In genomic region chr7:27204851-27205322, GRCh38 we compare ENCODE assay signal across 13 cellular contexts. TPM values are rescaled to one million over a fixed set of nuclear protein-coding genes. Genes with fewer than 3 reads are reported as not detected.
DNase-seq lines count a peak whose midpoint lies in the region; ATAC-seq and TF ChIP-seq lines count a peak whose summit lies in the region.
"Had no signal": no experiment of that assay in that cellular context is flagged by ENCODE, and none has a peak within 500 bp of the region (broad histone marks: within the 10 kb centered on the region; RNA-seq: fewer than 3 reads in every experiment).

No MANE protein-coding gene starts in this region.

- no peak for TF ChIP-seq CTCF in Caco-2 (IDR thresholded peaks at IDR 0.05; ENCODE audit: insufficient read depth in 1 of 2, low read depth in 1 of 2, low read length in 1 of 2, severe bottlenecking in 1 of 2, unreplicated experiment in 1 of 2)
- no peak for TF ChIP-seq CTCF in fibroblast of villous mesenchyme (IDR thresholded peaks at IDR 0.05; ENCODE audit: insufficient read depth, low read depth, low read length)
- TF ChIP-seq CTCF in prostate gland (IDR thresholded peaks at IDR 0.05): no peak
- TF ChIP-seq CTCF in body of pancreas (IDR thresholded peaks at IDR 0.05): no peak

- ATAC-seq in HG03457 (IDR thresholded peaks at IDR 0.05; ENCODE audit: unreplicated experiment) (no peak), body of pancreas (no peak)
- ATAC-seq: activated CD8-positive, alpha-beta T cell treated with anti-CD3 and anti-CD28 coated beads, Interleukin-2, amount 10 ng/mL, durations not matched to agents 7 days and 5 days had no signal

- peaks cover 6% of the 10 kb centered on the region for H3K4me1 Mint-ChIP-seq in Caco-2 (ENCODE audit: low read depth, unreplicated experiment)

- H3K27ac ChIP-seq in prostate gland (peak overlapping the region; percentile 96 to 97), body of pancreas (no peak overlapping the region)

- CTCF ChIA-PET in Caco-2 (lab: Charles Lee): no interaction called here

- TF ChIP-seq POLR2A in prostate gland (IDR thresholded peaks at IDR 0.05): no peak
- no peak for TF ChIP-seq POLR2A in body of pancreas (IDR thresholded peaks at IDR 0.05)

- H3K4me3 ChIP-seq in Caco-2 (ENCODE audit: low read depth, low read length) (peak overlapping the region; percentile 17), fibroblast of villous mesenchyme (ENCODE audit: low read depth, low read length) (peak overlapping the region; percentile 86), prostate gland (peak overlapping the region; percentile 76 to 81), body of pancreas (no peak overlapping the region)

- no peak for DNase-seq in Caco-2
- DNase-seq in KBM-7: peak; percentile 53
- DNase-seq in fibroblast of villous mesenchyme (ENCODE audit: low read depth): peak; percentile 60
- no peak for DNase-seq in prostate gland (ENCODE audit: low spot score)
- no peak for DNase-seq in activated CD4-positive, alpha-beta T cell treated with anti-CD3 and anti-CD28 coated beads, Interleukin-2, amount 50 U/mL, for 1 hour
- DNase-seq in NCI-H1417 treated with DMSO at 0.1 percent for 48 hours (lab: John Stamatoyannopoulos, UW): no peak
- DNase-seq in body of pancreas: no peak
- DNase-seq: activated CD8-positive, alpha-beta T cell treated with anti-CD3 and anti-CD28 coated beads, Interleukin-2, amount 10 ng/mL, durations not matched to agents 7 days and 5 days; GF-D8; MV-4-11; stimulated activated naive CD4-positive, alpha-beta T cell treated with Interleukin-2 at 50 U/mL for 16 hours had no signal

- no peaks in the 10 kb centered on the region for H3K36me3 Mint-ChIP-seq in Caco-2 (ENCODE audit: insufficient read depth, unreplicated experiment)

- in situ Hi-C loops in KBM-7 (cut with MboI; ENCODE audit: low pct_unique_long_range_greater_than_20kb, low sequenced_read_pairs): no loop called here

- H3K4me1 ChIP-seq in Caco-2 (peaks cover 4% of the 10 kb centered on the region), prostate gland (replicated peaks) (peaks cover 4% of the 10 kb centered on the region), body of pancreas (peaks cover 36% of the 10 kb centered on the region)

- no TSS peak for BruUV-seq in Caco-2 (replicated peaks; lab: Mats Ljungman, UMichigan)

- H3K36me3 ChIP-seq in Caco-2 (ENCODE audit: control insufficient read depth, insufficient read depth, low read length) (no peaks in the 10 kb centered on the region), prostate gland (no peaks in the 10 kb centered on the region), body of pancreas (replicated peaks in 1 of 2; ENCODE audit: insufficient read depth in 1 of 2, low read depth in 2 of 2) (no peaks in the 10 kb centered on the region)

- WGBS in prostate gland: 2% methylated on average over 41 of the region's 41 CpGs
- 5% methylated on average over 38 to 41 of the region's 41 CpGs for WGBS in body of pancreas, 2 donors

- POLR2A ChIA-PET in Caco-2 (lab: Charles Lee): interaction anchor here (0.6 kb wide), 1 partner anchor 76 kb away, joined by 3 read pairs; no protein-coding TSS in a partner anchor

- H3K9me3 ChIP-seq in Caco-2: no peaks in the 10 kb centered on the region
- no peaks in the 10 kb centered on the region for H3K9me3 ChIP-seq in prostate gland
- H3K9me3 ChIP-seq in body of pancreas: no peaks in the 10 kb centered on the region

- no peaks in the 10 kb centered on the region for H3K9me3 Mint-ChIP-seq in Caco-2 (ENCODE audit: unreplicated experiment)
- H3K9me3 Mint-ChIP-seq: central memory CD8-positive, alpha-beta T cell had no signal

- no peak overlapping the region for H3K27ac Mint-ChIP-seq in Caco-2 (ENCODE audit: unreplicated experiment)
- H3K27ac Mint-ChIP-seq: activated CD8-positive, alpha-beta T cell treated with anti-CD3 and anti-CD28 coated beads, Interleukin-2, amount 10 ng/mL, durations not matched to agents 7 days and 5 days had no signal

- H3K4me3 Mint-ChIP-seq in Caco-2 (ENCODE audit: unreplicated experiment): peak overlapping the region; percentile 48
- H3K4me3 Mint-ChIP-seq: activated CD8-positive, alpha-beta T cell treated with anti-CD3 and anti-CD28 coated beads, Interleukin-2, amount 10 ng/mL, durations not matched to agents 7 days and 5 days had no signal

- intact Hi-C loops in Caco-2 (cut with micrococcal nuclease; ENCODE audit: unreplicated experiment): no loop called here
- intact Hi-C loops in prostate gland (cut with DNase I): loop anchor here (5.0 to 10.0 kb wide), 2 partner anchors 397 to 720 kb away; no protein-coding TSS in a partner anchor
- intact Hi-C loops in body of pancreas (cut with DNase I): loop anchor here (10.0 kb wide), 1 partner anchor 870 kb away; no protein-coding TSS in a partner anchor

- no peaks in the 10 kb centered on the region; the same call in 1 of the 2 replicates for H3K27me3 ChIP-seq in Caco-2 (replicated peaks; ENCODE audit: control insufficient read depth, insufficient read depth, low read length)
- no peaks in the 10 kb centered on the region for H3K27me3 ChIP-seq in prostate gland (replicated peaks; ENCODE audit: insufficient read depth)
- H3K27me3 ChIP-seq in body of pancreas: peaks cover 0 to 79% of the 10 kb centered on the region in 2 donors

- H3K27me3 Mint-ChIP-seq in Caco-2 (ENCODE audit: insufficient read depth, unreplicated experiment): peaks cover 5% of the 10 kb centered on the region

RNA-seq across cellular contexts. Expression of gene HOXA13, which starts 5.0 kb away (rescaled TPM):
- total RNA-seq in Caco-2 (2022) (0.68 and 1.3 TPM in 2 replicates), fibroblast of villous mesenchyme (1.3 and 2.6 TPM in 2 replicates), prostate gland (10 to 100 TPM; 19.1 to 50.4 TPM), body of pancreas (not detected)
- total RNA-seq: activated CD8-positive, alpha-beta T cell treated with anti-CD3 and anti-CD28 coated beads, Interleukin-2, amount 10 ng/mL, durations not matched to agents 7 days and 5 days had no signal

RNA-seq across cellular contexts. Expression of gene HOXA11, which starts 19.9 kb away (rescaled TPM):
- total RNA-seq in Caco-2 (2022) (0.53 and 0.73 TPM in 2 replicates), fibroblast of villous mesenchyme (41.9 and 47.1 TPM in 2 replicates), prostate gland (1 to 10 TPM; 8.5 to 9.8 TPM), body of pancreas (not detected)
- total RNA-seq: activated CD8-positive, alpha-beta T cell treated with anti-CD3 and anti-CD28 coated beads, Interleukin-2, amount 10 ng/mL, durations not matched to agents 7 days and 5 days had no signal

RNA-seq across cellular contexts. Expression of gene HOXA10, which starts 30.8 kb away (rescaled TPM):
- total RNA-seq in Caco-2 (2022) (7.8 and 9.5 TPM in 2 replicates), fibroblast of villous mesenchyme (39.0 and 47.1 TPM in 2 replicates), prostate gland (10 to 100 TPM; 25.8 to 65.6 TPM), body of pancreas (under 1 TPM in 1 of 2 donors, not detected in 1; 0.52 TPM)
- total RNA-seq: activated CD8-positive, alpha-beta T cell treated with anti-CD3 and anti-CD28 coated beads, Interleukin-2, amount 10 ng/mL, durations not matched to agents 7 days and 5 days had no signal

RNA-seq across cellular contexts. Expression of gene EVX1, which starts 37.7 kb away (rescaled TPM):
- total RNA-seq in Caco-2 (2022) (not detected in 2 replicates), fibroblast of villous mesenchyme (not detected in 2 replicates), prostate gland (1 to 10 TPM; 5.1 to 5.9 TPM), body of pancreas (not detected)
- total RNA-seq: activated CD8-positive, alpha-beta T cell treated with anti-CD3 and anti-CD28 coated beads, Interleukin-2, amount 10 ng/mL, durations not matched to agents 7 days and 5 days had no signal

RNA-seq across cellular contexts. Expression of gene HOXA9, which starts 39.5 kb away (rescaled TPM):
- 14.4 and 16.7 TPM in 2 replicates for total RNA-seq in Caco-2 (2022)
- total RNA-seq in fibroblast of villous mesenchyme: 17.1 and 20.3 TPM in 2 replicates
- 10 to 100 TPM; 14.7 to 57.0 TPM for total RNA-seq in prostate gland
- not detected for total RNA-seq in body of pancreas
- total RNA-seq: activated CD8-positive, alpha-beta T cell treated with anti-CD3 and anti-CD28 coated beads, Interleukin-2, amount 10 ng/mL, durations not matched to agents 7 days and 5 days had no signal

Comparison
In these comparisons a context has a peak if more than half of its experiments do, and no peak if none do; other contexts are left out.
1. DNase-seq: peak in KBM-7 (single experiment) and fibroblast of villous mesenchyme (single experiment); none in Caco-2 (0 of 2), prostate gland (single experiment), activated CD4-positive, alpha-beta T cell treated with anti-CD3 and anti-CD28 coated beads, Interleukin-2, amount 50 U/mL, for 1 hour (single experiment), NCI-H1417 treated with DMSO at 0.1 percent for 48 hours (single experiment) and body of pancreas (0 of 4).
2. H3K4me3 ChIP-seq: peak in Caco-2 (single experiment), fibroblast of villous mesenchyme (single experiment) and prostate gland (2 of 2); none in body of pancreas (0 of 2).
3. H3K27ac ChIP-seq: peak in prostate gland (2 of 2); none in body of pancreas (0 of 4).